In genomic region chr2:121362226-121362625, GRCh38 we compare ENCODE assay signal across 14 cellular contexts.
"Had no signal": no experiment of that assay in that cellular context is flagged by ENCODE, and none has a peak within 500 bp of the region (broad histone marks: within the 10 kb centered on the region; RNA-seq: fewer than 3 reads in every experiment).

No MANE protein-coding gene starts in this region.

- H3K9me3 ChIP-seq: esophagus muscularis mucosa, testis, vagina had no signal

- H3K27me3 ChIP-seq: cardiac muscle cell, esophagus muscularis mucosa, testis, vagina had no signal

- DNase-seq: activated CD8-positive, alpha-beta memory T cell treated with anti-CD3 and anti-CD28 coated beads, Interleukin-2, amount 50 U/mL, for 48 hours; activated naive CD4-positive, alpha-beta T cell treated with anti-CD3 and anti-CD28 coated beads for 36 hours; activated T-cell treated with anti-CD3 and anti-CD28 coated beads, Interleukin-2, amount 50 U/mL, for 4 hours; effector memory CD4-positive, alpha-beta T cell; nephron progenitor cell; stimulated activated CD4-positive, alpha-beta T cell treated with anti-CD3 and anti-CD28 coated beads, Interleukin-2, amount 100 ng/mL, for 48 hours; stimulated activated CD8-positive, alpha-beta memory T cell treated with anti-CD3 and anti-CD28 coated beads, Interleukin-4, amount 100 ng/mL, for 48 hours; stimulated activated naive CD4-positive, alpha-beta T cell; testis had no signal

- H3K4me3 ChIP-seq: cardiac muscle cell, esophagus muscularis mucosa, testis, vagina had no signal

- ATAC-seq: activated T-cell treated with anti-CD3 and anti-CD28 coated beads, Interleukin-2, amount 50 U/mL, for 4 hours; sciatic nerve had no signal

- H3K4me1 ChIP-seq: testis had no signal

- H3K27ac ChIP-seq: parathyroid adenoma, testis, vagina had no signal
